ENCODE assay signal across 3 cellular contexts in the genomic region with DNA sequence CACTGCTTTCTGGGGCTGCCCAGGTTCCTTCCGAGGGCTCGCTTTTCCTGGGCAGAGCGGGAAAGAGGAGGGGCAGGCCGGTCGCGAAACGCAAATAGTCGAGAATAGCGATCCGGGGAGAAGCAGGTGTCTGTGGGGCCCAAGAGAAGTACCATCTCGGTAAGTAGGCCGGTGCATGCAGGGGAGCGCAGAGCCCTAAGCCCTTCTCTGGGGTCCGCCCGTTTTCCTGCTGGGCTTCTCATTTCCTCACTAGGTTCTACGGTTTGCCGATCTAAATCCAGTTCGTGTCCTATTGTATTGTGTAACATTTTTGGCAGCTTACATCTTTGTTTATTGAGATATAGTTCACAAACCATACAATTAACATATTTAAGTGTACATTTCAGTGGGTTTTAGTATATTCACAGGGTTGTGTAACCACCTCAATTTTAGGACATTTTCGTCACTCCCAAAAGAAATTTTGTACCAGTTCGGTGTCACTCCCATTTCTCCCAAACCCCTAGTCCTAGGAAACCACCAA.
TF ChIP-seq lines count a peak whose summit lies in the region.

No MANE protein-coding gene starts in this region.

TF ChIP-seq in HEK293, 187 proteins besides CTCF, POLR2A, EP300 and RAD21:
- TF ChIP-seq ZBTB20 (tag by site-specific recombination; IDR thresholded peaks at IDR 0.05) = 0 out of 2 replicates have a peak, but pooled peaks have one; percentile 6
- 0 out of 2 replicates have a peak, but pooled peaks have one; percentile 20 for TF ChIP-seq KLF8 (tag by site-specific recombination; IDR thresholded peaks at IDR 0.05)
- TF ChIP-seq ZBTB48 (tag by site-specific recombination; IDR thresholded peaks at IDR 0.05) = peak; percentile 68; the same call in 1 of the 2 replicates
- 0 out of 2 replicates have a peak, but pooled peaks have one; percentile 31 for TF ChIP-seq ZBTB8A (tag by site-specific recombination; IDR thresholded peaks at IDR 0.05)
- TF ChIP-seq ZNF335 (tag by site-specific recombination; conservative IDR thresholded peaks at IDR 0.05) = peak; percentile 67
- peak; percentile 68; the same call in 1 of the 2 replicates for TF ChIP-seq ZFP37 (tag by site-specific recombination; IDR thresholded peaks at IDR 0.05)
- no peak for TF ChIP-seq ZNF416 (tag by site-specific recombination; IDR thresholded peaks at IDR 0.05)
- no peak for TF ChIP-seq ZNF558 (tag by site-specific recombination; IDR thresholded peaks at IDR 0.05)
- TF ChIP-seq ZNF76 (tag by site-specific recombination; IDR thresholded peaks at IDR 0.05; ENCODE audit: borderline replicate concordance, low read depth) = 0 out of 2 replicates have a peak, but pooled peaks have one; percentile 42
- TF ChIP-seq ZNF664 (tag by site-specific recombination; IDR thresholded peaks at IDR 0.05) = peak; percentile 90
- no peak; the same call in 1 of the 2 replicates for TF ChIP-seq KLF1 (tag by site-specific recombination; IDR thresholded peaks at IDR 0.05)
- TF ChIP-seq ZFP69B (tag by site-specific recombination; IDR thresholded peaks at IDR 0.05) = peak; percentile 43; the same call in 1 of the 2 replicates
- TF ChIP-seq, protein P1, sequence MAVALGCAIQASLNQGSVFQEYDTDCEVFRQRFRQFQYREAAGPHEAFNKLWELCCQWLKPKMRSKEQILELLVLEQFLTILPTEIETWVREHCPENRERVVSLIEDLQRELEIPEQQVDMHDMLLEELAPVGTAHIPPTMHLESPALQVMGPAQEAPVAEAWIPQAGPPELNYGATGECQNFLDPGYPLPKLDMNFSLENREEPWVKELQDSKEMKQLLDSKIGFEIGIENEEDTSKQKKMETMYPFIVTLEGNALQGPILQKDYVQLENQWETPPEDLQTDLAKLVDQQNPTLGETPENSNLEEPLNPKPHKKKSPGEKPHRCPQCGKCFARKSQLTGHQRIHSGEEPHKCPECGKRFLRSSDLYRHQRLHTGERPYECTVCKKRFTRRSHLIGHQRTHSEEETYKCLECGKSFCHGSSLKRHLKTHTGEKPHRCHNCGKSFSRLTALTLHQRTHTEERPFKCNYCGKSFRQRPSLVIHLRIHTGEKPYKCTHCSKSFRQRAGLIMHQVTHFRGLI (tag by site-specific recombination; IDR thresholded peaks at IDR 0.05) = peak; percentile 82
- peak; percentile 95 for TF ChIP-seq ZBTB17 (tag by site-specific recombination; IDR thresholded peaks at IDR 0.05)
- TF ChIP-seq, protein P2, sequence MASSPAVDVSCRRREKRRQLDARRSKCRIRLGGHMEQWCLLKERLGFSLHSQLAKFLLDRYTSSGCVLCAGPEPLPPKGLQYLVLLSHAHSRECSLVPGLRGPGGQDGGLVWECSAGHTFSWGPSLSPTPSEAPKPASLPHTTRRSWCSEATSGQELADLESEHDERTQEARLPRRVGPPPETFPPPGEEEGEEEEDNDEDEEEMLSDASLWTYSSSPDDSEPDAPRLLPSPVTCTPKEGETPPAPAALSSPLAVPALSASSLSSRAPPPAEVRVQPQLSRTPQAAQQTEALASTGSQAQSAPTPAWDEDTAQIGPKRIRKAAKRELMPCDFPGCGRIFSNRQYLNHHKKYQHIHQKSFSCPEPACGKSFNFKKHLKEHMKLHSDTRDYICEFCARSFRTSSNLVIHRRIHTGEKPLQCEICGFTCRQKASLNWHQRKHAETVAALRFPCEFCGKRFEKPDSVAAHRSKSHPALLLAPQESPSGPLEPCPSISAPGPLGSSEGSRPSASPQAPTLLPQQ (tag by site-specific recombination; IDR thresholded peaks at IDR 0.05) = peak; percentile 63
TF ChIP-seq in HEK293: peak in this region for 12.

TF ChIP-seq in SK-N-SH, 30 proteins besides CTCF, POLR2A, EP300 and RAD21:
- TF ChIP-seq NFIC (IDR thresholded peaks at IDR 0.05; ENCODE audit: borderline replicate concordance) = no peak
- TF ChIP-seq RCOR1 (IDR thresholded peaks at IDR 0.05; ENCODE audit: low read length) = no peak
- TF ChIP-seq, protein P3, sequence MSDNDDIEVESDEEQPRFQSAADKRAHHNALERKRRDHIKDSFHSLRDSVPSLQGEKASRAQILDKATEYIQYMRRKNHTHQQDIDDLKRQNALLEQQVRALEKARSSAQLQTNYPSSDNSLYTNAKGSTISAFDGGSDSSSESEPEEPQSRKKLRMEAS (IDR thresholded peaks at IDR 0.05; ENCODE audit: low read depth) = no peak
- TF ChIP-seq ELF1 (IDR thresholded peaks at IDR 0.05) = no peak
- no peak for TF ChIP-seq RFX5 (IDR thresholded peaks at IDR 0.05; ENCODE audit: low read length)
- no peak for TF ChIP-seq YY1 (IDR thresholded peaks at IDR 0.05; ENCODE audit: low read depth)
- no peak for TF ChIP-seq TCF12 (IDR thresholded peaks at IDR 0.05)
- TF ChIP-seq, protein P4, sequence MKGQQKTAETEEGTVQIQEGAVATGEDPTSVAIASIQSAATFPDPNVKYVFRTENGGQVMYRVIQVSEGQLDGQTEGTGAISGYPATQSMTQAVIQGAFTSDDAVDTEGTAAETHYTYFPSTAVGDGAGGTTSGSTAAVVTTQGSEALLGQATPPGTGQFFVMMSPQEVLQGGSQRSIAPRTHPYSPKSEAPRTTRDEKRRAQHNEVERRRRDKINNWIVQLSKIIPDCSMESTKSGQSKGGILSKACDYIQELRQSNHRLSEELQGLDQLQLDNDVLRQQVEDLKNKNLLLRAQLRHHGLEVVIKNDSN (IDR thresholded peaks at IDR 0.05; ENCODE audit: borderline replicate concordance, low read depth) = no peak
- TF ChIP-seq, protein P5, sequence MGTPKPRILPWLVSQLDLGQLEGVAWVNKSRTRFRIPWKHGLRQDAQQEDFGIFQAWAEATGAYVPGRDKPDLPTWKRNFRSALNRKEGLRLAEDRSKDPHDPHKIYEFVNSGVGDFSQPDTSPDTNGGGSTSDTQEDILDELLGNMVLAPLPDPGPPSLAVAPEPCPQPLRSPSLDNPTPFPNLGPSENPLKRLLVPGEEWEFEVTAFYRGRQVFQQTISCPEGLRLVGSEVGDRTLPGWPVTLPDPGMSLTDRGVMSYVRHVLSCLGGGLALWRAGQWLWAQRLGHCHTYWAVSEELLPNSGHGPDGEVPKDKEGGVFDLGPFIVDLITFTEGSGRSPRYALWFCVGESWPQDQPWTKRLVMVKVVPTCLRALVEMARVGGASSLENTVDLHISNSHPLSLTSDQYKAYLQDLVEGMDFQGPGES (IDR thresholded peaks at IDR 0.05; ENCODE audit: low read depth, low read length) = no peak
- TF ChIP-seq SIN3A (IDR thresholded peaks at IDR 0.05; ENCODE audit: borderline replicate concordance, low read depth, low read length) = no peak
- TF ChIP-seq TEAD4 (IDR thresholded peaks at IDR 0.05; ENCODE audit: borderline replicate concordance, insufficient read depth) = no peak
- no peak for TF ChIP-seq GABPA (IDR thresholded peaks at IDR 0.05; ENCODE audit: low read depth)

TF ChIP-seq in H1, 55 proteins besides CTCF, POLR2A, EP300 and RAD21:
- TF ChIP-seq FOSL1 (IDR thresholded peaks at IDR 0.05; ENCODE audit: insufficient read depth, low read depth, low read length) = no peak
- no peak for TF ChIP-seq SRF (IDR thresholded peaks at IDR 0.05; ENCODE audit: low read depth, low read length)
- no peak for TF ChIP-seq RBBP5 (IDR thresholded peaks at IDR 0.05; ENCODE audit: borderline replicate concordance, low read depth, low read length)
- TF ChIP-seq SIRT6 (IDR thresholded peaks at IDR 0.05; ENCODE audit: low read length) = no peak
- peak; percentile 42; the same call in 1 of the 2 replicates for TF ChIP-seq CEBPB (IDR thresholded peaks at IDR 0.05; ENCODE audit: low read depth, low read length)
- TF ChIP-seq SIN3A (conservative IDR thresholded peaks at IDR 0.05 in 1 of 2, IDR thresholded peaks at IDR 0.05 in 1 of 2; ENCODE audit: low read depth in 1 of 2, low read length in 2 of 2) = 0 out of 4 replicates have a peak, but pooled peaks of 1 of the 2 experiments have one; percentile 48
- TF ChIP-seq HDAC2 (IDR thresholded peaks at IDR 0.05; ENCODE audit: borderline replicate concordance in 1 of 2, low read depth in 2 of 2, low read length in 2 of 2) = 0 out of 4 replicates have a peak, but pooled peaks of 1 of the 2 experiments have one; percentile 0
- TF ChIP-seq, protein P6, sequence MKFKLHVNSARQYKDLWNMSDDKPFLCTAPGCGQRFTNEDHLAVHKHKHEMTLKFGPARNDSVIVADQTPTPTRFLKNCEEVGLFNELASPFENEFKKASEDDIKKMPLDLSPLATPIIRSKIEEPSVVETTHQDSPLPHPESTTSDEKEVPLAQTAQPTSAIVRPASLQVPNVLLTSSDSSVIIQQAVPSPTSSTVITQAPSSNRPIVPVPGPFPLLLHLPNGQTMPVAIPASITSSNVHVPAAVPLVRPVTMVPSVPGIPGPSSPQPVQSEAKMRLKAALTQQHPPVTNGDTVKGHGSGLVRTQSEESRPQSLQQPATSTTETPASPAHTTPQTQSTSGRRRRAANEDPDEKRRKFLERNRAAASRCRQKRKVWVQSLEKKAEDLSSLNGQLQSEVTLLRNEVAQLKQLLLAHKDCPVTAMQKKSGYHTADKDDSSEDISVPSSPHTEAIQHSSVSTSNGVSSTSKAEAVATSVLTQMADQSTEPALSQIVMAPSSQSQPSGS (IDR thresholded peaks at IDR 0.05; ENCODE audit: low read length) = no peak
- TF ChIP-seq SP4 (IDR thresholded peaks at IDR 0.05; ENCODE audit: low read length) = no peak
- no peak for TF ChIP-seq TCF12 (IDR thresholded peaks at IDR 0.05; ENCODE audit: low read depth, low read length)
- no peak for TF ChIP-seq TBP (IDR thresholded peaks at IDR 0.05; ENCODE audit: low read depth, low read length)
- no peak for TF ChIP-seq TAF1 (IDR thresholded peaks at IDR 0.05; ENCODE audit: low read depth, low read length)
- TF ChIP-seq CHD2 (IDR thresholded peaks at IDR 0.05; ENCODE audit: low read length) = no peak
- no peak for TF ChIP-seq KDM4A (IDR thresholded peaks at IDR 0.05; ENCODE audit: low read depth, low read length, severe bottlenecking)
- TF ChIP-seq CREB1 (IDR thresholded peaks at IDR 0.05) = no peak
- TF ChIP-seq, protein P7, sequence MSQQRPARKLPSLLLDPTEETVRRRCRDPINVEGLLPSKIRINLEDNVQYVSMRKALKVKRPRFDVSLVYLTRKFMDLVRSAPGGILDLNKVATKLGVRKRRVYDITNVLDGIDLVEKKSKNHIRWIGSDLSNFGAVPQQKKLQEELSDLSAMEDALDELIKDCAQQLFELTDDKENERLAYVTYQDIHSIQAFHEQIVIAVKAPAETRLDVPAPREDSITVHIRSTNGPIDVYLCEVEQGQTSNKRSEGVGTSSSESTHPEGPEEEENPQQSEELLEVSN (IDR thresholded peaks at IDR 0.05) = 0 out of 2 replicates have a peak, but pooled peaks have one; percentile 20
